Comparison of ENCODE assay signal across 18 cellular contexts in genomic region chr13:77388944-77389616, GRCh38.
DNase-seq lines count a peak whose midpoint lies in the region; ATAC-seq and TF ChIP-seq lines count a peak whose summit lies in the region.
"Had no signal": no experiment of that assay in that cellular context is flagged by ENCODE, and none has a peak within 500 bp of the region (broad histone marks: within the 10 kb centered on the region; RNA-seq: fewer than 3 reads in every experiment).

No MANE protein-coding gene starts in this region.

- H4K20me1 ChIP-seq in GM23248 (ENCODE audit: insufficient read depth), result no peaks in the 10 kb centered on the region

- no peak for TF ChIP-seq POLR2A in ovary (IDR thresholded peaks at IDR 0.05)

- H3K4me3 Mint-ChIP-seq in activated CD4-positive, alpha-beta memory T cell treated with anti-CD3 and anti-CD28 coated beads for 36 hours, result no peak overlapping the region
- no peak overlapping the region for H3K4me3 Mint-ChIP-seq in activated CD4-positive, alpha-beta memory T cell treated with anti-CD3 and anti-CD28 coated beads, Interleukin-2, amount 10 ng/mL, durations not matched to agents 7 days and 5 days
- H3K4me3 Mint-ChIP-seq in T-helper 17 cell, result no peak overlapping the region
- H3K4me3 Mint-ChIP-seq: activated naive CD8-positive, alpha-beta T cell treated with anti-CD3 and anti-CD28 coated beads, Interleukin-2, amount 10 ng/mL, durations not matched to agents 7 days and 5 days had no signal

- ATAC-seq in T-helper 17 cell, result peak; percentile 48
- ATAC-seq: pancreas had no signal

- H3K9me2 ChIP-seq in GM23248 (ENCODE audit: insufficient read depth), result no peaks in the 10 kb centered on the region

- H3F3A ChIP-seq in GM23248 (ENCODE audit: insufficient read depth), result peaks cover 31% of the 10 kb centered on the region

- intact Hi-C loops in activated CD4-positive, alpha-beta memory T cell treated with anti-CD3 and anti-CD28 coated beads for 36 hours (cut with micrococcal nuclease), result loop anchor here (1.0 to 5.0 kb wide), 6 partner anchors 14 to 362 kb away; partner anchors contain the start of gene FBXL3
- intact Hi-C loops in ovary (cut with DNase I), result no loop called here

- H3K9me3 ChIP-seq in GM23248 (ENCODE audit: low read depth), result no peaks in the 10 kb centered on the region
- H3K9me3 ChIP-seq in T-helper 17 cell (ENCODE audit: control insufficient read depth, low read length, poor library complexity, severe bottlenecking), result no peaks in the 10 kb centered on the region
- H3K9me3 ChIP-seq in ovary, result no peaks in the 10 kb centered on the region
- H3K9me3 ChIP-seq: pancreas, thyroid gland had no signal

- H3K4me1 ChIP-seq in GM23248 (ENCODE audit: insufficient read depth), result peaks cover 51% of the 10 kb centered on the region
- H3K4me1 ChIP-seq in ovary (ENCODE audit: insufficient read depth), result no peaks in the 10 kb centered on the region
- H3K4me1 ChIP-seq: pancreas, thyroid gland had no signal

- H3K4me3 ChIP-seq in GM23248 (no peak overlapping the region), ovary (no peak overlapping the region)
- H3K4me3 ChIP-seq: pancreas, thyroid gland had no signal

- H3K9ac ChIP-seq in GM23248, result no peak overlapping the region

- peak; percentile 30 for DNase-seq in activated CD4-positive, alpha-beta memory T cell treated with anti-CD3 and anti-CD28 coated beads for 36 hours
- no peak for DNase-seq in activated CD4-positive, alpha-beta memory T cell treated with anti-CD3 and anti-CD28 coated beads, Interleukin-2, amount 10 ng/mL, durations not matched to agents 7 days and 5 days
- peak; percentile 43 for DNase-seq in GM23248
- DNase-seq in T-helper 17 cell, result no peak
- DNase-seq in stimulated activated CD8-positive, alpha-beta memory T cell treated with anti-CD3 and anti-CD28 coated beads, Interleukin-4, amount 100 ng/mL, for 24 hours (ENCODE audit: low read depth), result peak; percentile 10
- no peak for DNase-seq in GM19240 (ENCODE audit: insufficient read length, low spot score)
- no peak for DNase-seq in ovary
- no peak for DNase-seq in EL
- DNase-seq: ACHN; activated naive CD8-positive, alpha-beta T cell treated with anti-CD3 and anti-CD28 coated beads, Interleukin-2, amount 10 ng/mL, durations not matched to agents 7 days and 5 days; cerebellar nuclear complex; COR-L47; islet precursor cell; Kasumi-1; NCI-H1694 treated with DMSO at 0.1 percent for 48 hours; NCI-H524 treated with DMSO at 0.1 percent for 48 hours; pancreas; thyroid gland had no signal

- POLR2A ChIA-PET in activated CD4-positive, alpha-beta memory T cell treated with anti-CD3 and anti-CD28 coated beads for 36 hours (lab: Charles Lee), result interaction anchor here (0.7 to 2.1 kb wide), 7 partner anchors 29 to 397 kb away, joined by 3 to 7 read pairs (median 6); partner anchors contain the start of genes CLN5 and MYCBP2
- POLR2A ChIA-PET in activated CD4-positive, alpha-beta memory T cell treated with anti-CD3 and anti-CD28 coated beads, Interleukin-2, amount 10 ng/mL, durations not matched to agents 7 days and 5 days (lab: Charles Lee), result interaction anchor here (1.4 kb wide), 1 partner anchor 60 kb away, joined by 5 read pairs; no protein-coding TSS in a partner anchor

- no peak overlapping the region for H2AFZ ChIP-seq in GM23248

- TF ChIP-seq CTCF in ovary (IDR thresholded peaks at IDR 0.05), result no peak

- no peak overlapping the region for H3K4me2 ChIP-seq in GM23248 (ENCODE audit: unreplicated experiment)

- H3K9me3 Mint-ChIP-seq in activated CD4-positive, alpha-beta memory T cell treated with anti-CD3 and anti-CD28 coated beads for 36 hours, result no peaks in the 10 kb centered on the region
- H3K9me3 Mint-ChIP-seq in activated CD4-positive, alpha-beta memory T cell treated with anti-CD3 and anti-CD28 coated beads, Interleukin-2, amount 10 ng/mL, durations not matched to agents 7 days and 5 days, result no peaks in the 10 kb centered on the region
- H3K9me3 Mint-ChIP-seq: activated naive CD8-positive, alpha-beta T cell treated with anti-CD3 and anti-CD28 coated beads, Interleukin-2, amount 10 ng/mL, durations not matched to agents 7 days and 5 days had no signal

- no peak overlapping the region for H3K27ac Mint-ChIP-seq in activated CD4-positive, alpha-beta memory T cell treated with anti-CD3 and anti-CD28 coated beads for 36 hours
- H3K27ac Mint-ChIP-seq in activated CD4-positive, alpha-beta memory T cell treated with anti-CD3 and anti-CD28 coated beads, Interleukin-2, amount 10 ng/mL, durations not matched to agents 7 days and 5 days, result no peak overlapping the region
- no peak overlapping the region for H3K27ac Mint-ChIP-seq in T-helper 17 cell
- H3K27ac Mint-ChIP-seq: activated naive CD8-positive, alpha-beta T cell treated with anti-CD3 and anti-CD28 coated beads, Interleukin-2, amount 10 ng/mL, durations not matched to agents 7 days and 5 days had no signal

- in situ Hi-C loops in GM23248 (cut with MboI), result no loop called here

- CTCF ChIA-PET in activated CD4-positive, alpha-beta memory T cell treated with anti-CD3 and anti-CD28 coated beads for 36 hours (lab: Charles Lee), result interaction anchor here (1.5 to 1.6 kb wide), 2 partner anchors 62 to 89 kb away, joined by 6 to 8 read pairs; partner anchors contain the start of gene MYCBP2
- CTCF ChIA-PET in activated CD4-positive, alpha-beta memory T cell treated with anti-CD3 and anti-CD28 coated beads, Interleukin-2, amount 10 ng/mL, durations not matched to agents 7 days and 5 days (lab: Charles Lee), result no interaction called here

- H3K27me3 Mint-ChIP-seq in activated CD4-positive, alpha-beta memory T cell treated with anti-CD3 and anti-CD28 coated beads for 36 hours, result peaks cover 1% of the 10 kb centered on the region
- H3K27me3 Mint-ChIP-seq in activated CD4-positive, alpha-beta memory T cell treated with anti-CD3 and anti-CD28 coated beads, Interleukin-2, amount 10 ng/mL, durations not matched to agents 7 days and 5 days, result peaks cover 3% of the 10 kb centered on the region
- no peaks in the 10 kb centered on the region for H3K27me3 Mint-ChIP-seq in T-helper 17 cell

- H3K36me3 ChIP-seq in GM23248 (ENCODE audit: low read depth) (no peaks in the 10 kb centered on the region), ovary (no peaks in the 10 kb centered on the region)
- H3K36me3 ChIP-seq: pancreas, thyroid gland had no signal

- no peak overlapping the region for H3K27ac ChIP-seq in GM23248
- no peak overlapping the region for H3K27ac ChIP-seq in ovary
- H3K27ac ChIP-seq: pancreas had no signal

- no peaks in the 10 kb centered on the region for H3K36me3 Mint-ChIP-seq in activated CD4-positive, alpha-beta memory T cell treated with anti-CD3 and anti-CD28 coated beads for 36 hours
- no peaks in the 10 kb centered on the region for H3K36me3 Mint-ChIP-seq in activated CD4-positive, alpha-beta memory T cell treated with anti-CD3 and anti-CD28 coated beads, Interleukin-2, amount 10 ng/mL, durations not matched to agents 7 days and 5 days (ENCODE audit: low read depth)
- H3K36me3 Mint-ChIP-seq in T-helper 17 cell (ENCODE audit: low read depth), result peaks cover 2% of the 10 kb centered on the region

- H3K27me3 ChIP-seq in GM23248 (replicated peaks; ENCODE audit: insufficient read depth), result no peaks in the 10 kb centered on the region
- no peaks in the 10 kb centered on the region for H3K27me3 ChIP-seq in ovary
- H3K27me3 ChIP-seq: pancreas, thyroid gland had no signal

- WGBS in GM23248 (ENCODE audit: low coverage in 1 of 2, low lambda C conversion rate in 2 of 2, missing lambda C conversion rate in 2 of 2), 2 experiments, result 45 to 55% methylated on average over 4 of the region's 4 CpGs
- WGBS in ovary, 3 donors, result 61 to 67% (median 66%) methylated on average over 4 of the region's 4 CpGs

- H3K4me1 Mint-ChIP-seq in activated CD4-positive, alpha-beta memory T cell treated with anti-CD3 and anti-CD28 coated beads for 36 hours (ENCODE audit: low read depth), result peaks cover 28% of the 10 kb centered on the region
- peaks cover 21% of the 10 kb centered on the region for H3K4me1 Mint-ChIP-seq in activated CD4-positive, alpha-beta memory T cell treated with anti-CD3 and anti-CD28 coated beads, Interleukin-2, amount 10 ng/mL, durations not matched to agents 7 days and 5 days
- peaks cover 24% of the 10 kb centered on the region for H3K4me1 Mint-ChIP-seq in T-helper 17 cell

- no peak for TF ChIP-seq EP300 in ovary (IDR thresholded peaks at IDR 0.05)

- no peaks in the 10 kb centered on the region for H3K79me2 ChIP-seq in GM23248 (ENCODE audit: insufficient read depth)

Comparison
In these comparisons a context has a peak if more than half of its experiments do, and no peak if none do; other contexts are left out.
1. DNase-seq: peak in activated CD4-positive, alpha-beta memory T cell treated with anti-CD3 and anti-CD28 coated beads for 36 hours (single experiment), GM23248 (single experiment) and stimulated activated CD8-positive, alpha-beta memory T cell treated with anti-CD3 and anti-CD28 coated beads, Interleukin-4, amount 100 ng/mL, for 24 hours (single experiment); none in activated CD4-positive, alpha-beta memory T cell treated with anti-CD3 and anti-CD28 coated beads, Interleukin-2, amount 10 ng/mL, durations not matched to agents 7 days and 5 days (single experiment), T-helper 17 cell (0 of 3), GM19240 (single experiment), ovary (0 of 5) and EL (single experiment).